In the genomic region with DNA sequence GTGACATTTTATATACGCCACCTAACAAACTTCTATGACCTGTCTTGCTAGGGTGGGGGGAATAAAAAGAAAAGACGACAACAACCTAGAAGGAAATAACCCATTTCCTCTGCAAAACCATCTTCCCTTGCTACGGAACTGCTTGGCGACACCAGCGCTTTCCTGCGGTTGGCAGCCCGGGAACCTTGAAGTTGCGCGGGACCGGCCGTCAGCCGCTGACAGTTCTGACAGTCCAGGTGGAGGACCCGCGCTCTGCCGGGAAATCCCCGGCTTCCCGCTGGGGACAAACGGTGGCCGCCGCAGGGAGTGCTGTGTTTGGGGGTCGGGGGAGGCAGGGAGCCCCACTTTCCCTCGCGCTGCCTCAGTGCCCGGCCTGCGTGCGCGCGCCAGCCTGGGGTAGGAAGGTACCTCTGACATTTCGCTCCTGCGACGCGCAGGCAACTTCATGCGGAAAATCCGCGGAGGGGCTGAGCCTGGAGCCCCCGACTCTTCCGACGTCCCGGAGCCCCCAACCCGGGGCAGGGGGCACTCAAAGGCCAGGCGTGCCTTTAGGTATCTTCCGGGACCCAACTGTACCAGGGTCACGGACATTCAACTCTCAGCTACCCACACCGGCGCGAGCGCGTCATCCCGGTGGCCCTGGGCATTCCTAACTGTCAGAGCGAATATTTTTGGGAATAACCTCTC, we compare ENCODE assay signal across 1 cellular context.
TF ChIP-seq lines count a peak whose summit lies in the region.

No MANE protein-coding gene starts in this region.

TF ChIP-seq in GM12878, 131 proteins besides CTCF, POLR2A, EP300 and RAD21 (continued from another document):
- TF ChIP-seq, protein P1, sequence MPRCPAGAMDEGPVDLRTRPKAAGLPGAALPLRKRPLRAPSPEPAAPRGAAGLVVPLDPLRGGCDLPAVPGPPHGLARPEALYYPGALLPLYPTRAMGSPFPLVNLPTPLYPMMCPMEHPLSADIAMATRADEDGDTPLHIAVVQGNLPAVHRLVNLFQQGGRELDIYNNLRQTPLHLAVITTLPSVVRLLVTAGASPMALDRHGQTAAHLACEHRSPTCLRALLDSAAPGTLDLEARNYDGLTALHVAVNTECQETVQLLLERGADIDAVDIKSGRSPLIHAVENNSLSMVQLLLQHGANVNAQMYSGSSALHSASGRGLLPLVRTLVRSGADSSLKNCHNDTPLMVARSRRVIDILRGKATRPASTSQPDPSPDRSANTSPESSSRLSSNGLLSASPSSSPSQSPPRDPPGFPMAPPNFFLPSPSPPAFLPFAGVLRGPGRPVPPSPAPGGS (IDR thresholded peaks at IDR 0.05; ENCODE audit: borderline replicate concordance, insufficient read depth, low read depth, low read length, poor library complexity, severe bottlenecking): no peak
- TF ChIP-seq CHD2 (IDR thresholded peaks at IDR 0.05; ENCODE audit: borderline replicate concordance, low read depth, low read length) (no peak), RCOR1 (conservative IDR thresholded peaks at IDR 0.05; ENCODE audit: low read depth, low read length) (no peak), RFX5 (IDR thresholded peaks at IDR 0.05; ENCODE audit: low read depth, low read length) (no peak), BMI1 (IDR thresholded peaks at IDR 0.05; ENCODE audit: borderline replicate concordance) (no peak), PKNOX1 (IDR thresholded peaks at IDR 0.05) (peak; percentile 48; the same call in 1 of the 2 replicates), PAX5 (IDR thresholded peaks at IDR 0.05; ENCODE audit: borderline replicate concordance, low read depth, low read length) (no peak), ZNF622 (IDR thresholded peaks at IDR 0.05) (no peak), NFYA (IDR thresholded peaks at IDR 0.05; ENCODE audit: borderline replicate concordance, low read depth, low read length) (no peak), ZBED1 (IDR thresholded peaks at IDR 0.05; ENCODE audit: borderline replicate concordance) (no peak), SREBF1 (IDR thresholded peaks at IDR 0.05; ENCODE audit: low read length) (no peak), KDM1A (IDR thresholded peaks at IDR 0.05; ENCODE audit: borderline replicate concordance) (no peak), CBFB (IDR thresholded peaks at IDR 0.05; ENCODE audit: low read depth) (peak; percentile 3; the same call in 1 of the 2 replicates)
- TF ChIP-seq, protein P2, sequence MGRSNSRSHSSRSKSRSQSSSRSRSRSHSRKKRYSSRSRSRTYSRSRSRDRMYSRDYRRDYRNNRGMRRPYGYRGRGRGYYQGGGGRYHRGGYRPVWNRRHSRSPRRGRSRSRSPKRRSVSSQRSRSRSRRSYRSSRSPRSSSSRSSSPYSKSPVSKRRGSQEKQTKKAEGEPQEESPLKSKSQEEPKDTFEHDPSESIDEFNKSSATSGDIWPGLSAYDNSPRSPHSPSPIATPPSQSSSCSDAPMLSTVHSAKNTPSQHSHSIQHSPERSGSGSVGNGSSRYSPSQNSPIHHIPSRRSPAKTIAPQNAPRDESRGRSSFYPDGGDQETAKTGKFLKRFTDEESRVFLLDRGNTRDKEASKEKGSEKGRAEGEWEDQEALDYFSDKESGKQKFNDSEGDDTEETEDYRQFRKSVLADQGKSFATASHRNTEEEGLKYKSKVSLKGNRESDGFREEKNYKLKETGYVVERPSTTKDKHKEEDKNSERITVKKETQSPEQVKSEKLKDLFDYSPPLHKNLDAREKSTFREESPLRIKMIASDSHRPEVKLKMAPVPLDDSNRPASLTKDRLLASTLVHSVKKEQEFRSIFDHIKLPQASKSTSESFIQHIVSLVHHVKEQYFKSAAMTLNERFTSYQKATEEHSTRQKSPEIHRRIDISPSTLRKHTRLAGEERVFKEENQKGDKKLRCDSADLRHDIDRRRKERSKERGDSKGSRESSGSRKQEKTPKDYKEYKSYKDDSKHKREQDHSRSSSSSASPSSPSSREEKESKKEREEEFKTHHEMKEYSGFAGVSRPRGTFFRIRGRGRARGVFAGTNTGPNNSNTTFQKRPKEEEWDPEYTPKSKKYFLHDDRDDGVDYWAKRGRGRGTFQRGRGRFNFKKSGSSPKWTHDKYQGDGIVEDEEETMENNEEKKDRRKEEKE (IDR thresholded peaks at IDR 0.05): no peak
- TF ChIP-seq, protein P3, sequence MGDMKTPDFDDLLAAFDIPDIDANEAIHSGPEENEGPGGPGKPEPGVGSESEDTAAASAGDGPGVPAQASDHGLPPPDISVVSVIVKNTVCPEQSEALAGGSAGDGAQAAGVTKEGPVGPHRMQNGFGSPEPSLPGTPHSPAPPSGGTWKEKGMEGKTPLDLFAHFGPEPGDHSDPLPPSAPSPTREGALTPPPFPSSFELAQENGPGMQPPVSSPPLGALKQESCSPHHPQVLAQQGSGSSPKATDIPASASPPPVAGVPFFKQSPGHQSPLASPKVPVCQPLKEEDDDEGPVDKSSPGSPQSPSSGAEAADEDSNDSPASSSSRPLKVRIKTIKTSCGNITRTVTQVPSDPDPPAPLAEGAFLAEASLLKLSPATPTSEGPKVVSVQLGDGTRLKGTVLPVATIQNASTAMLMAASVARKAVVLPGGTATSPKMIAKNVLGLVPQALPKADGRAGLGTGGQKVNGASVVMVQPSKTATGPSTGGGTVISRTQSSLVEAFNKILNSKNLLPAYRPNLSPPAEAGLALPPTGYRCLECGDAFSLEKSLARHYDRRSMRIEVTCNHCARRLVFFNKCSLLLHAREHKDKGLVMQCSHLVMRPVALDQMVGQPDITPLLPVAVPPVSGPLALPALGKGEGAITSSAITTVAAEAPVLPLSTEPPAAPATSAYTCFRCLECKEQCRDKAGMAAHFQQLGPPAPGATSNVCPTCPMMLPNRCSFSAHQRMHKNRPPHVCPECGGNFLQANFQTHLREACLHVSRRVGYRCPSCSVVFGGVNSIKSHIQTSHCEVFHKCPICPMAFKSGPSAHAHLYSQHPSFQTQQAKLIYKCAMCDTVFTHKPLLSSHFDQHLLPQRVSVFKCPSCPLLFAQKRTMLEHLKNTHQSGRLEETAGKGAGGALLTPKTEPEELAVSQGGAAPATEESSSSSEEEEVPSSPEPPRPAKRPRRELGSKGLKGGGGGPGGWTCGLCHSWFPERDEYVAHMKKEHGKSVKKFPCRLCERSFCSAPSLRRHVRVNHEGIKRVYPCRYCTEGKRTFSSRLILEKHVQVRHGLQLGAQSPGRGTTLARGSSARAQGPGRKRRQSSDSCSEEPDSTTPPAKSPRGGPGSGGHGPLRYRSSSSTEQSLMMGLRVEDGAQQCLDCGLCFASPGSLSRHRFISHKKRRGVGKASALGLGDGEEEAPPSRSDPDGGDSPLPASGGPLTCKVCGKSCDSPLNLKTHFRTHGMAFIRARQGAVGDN (IDR thresholded peaks at IDR 0.05): 0 out of 2 replicates have a peak, but pooled peaks have one; percentile 13
